14 cellular contexts compared by ENCODE assay signal in genomic region chr4:179465131-179465797, GRCh38.
A peak's percentile ranks its signal among the peaks of the same experiment; 100 is the strongest.
DNase-seq lines count a peak whose midpoint lies in the region; ATAC-seq and TF ChIP-seq lines count a peak whose summit lies in the region.
"Had no signal": no experiment of that assay in that cellular context is flagged by ENCODE, and none has a peak within 500 bp of the region (broad histone marks: within the 10 kb centered on the region; RNA-seq: fewer than 3 reads in every experiment).

No MANE protein-coding gene starts in this region.

- H3K36me3 Mint-ChIP-seq in MCF 10A (ENCODE audit: insufficient read depth, unreplicated experiment), result no peaks in the 10 kb centered on the region
- H3K36me3 Mint-ChIP-seq in stimulated activated effector memory CD8-positive, alpha-beta T cell treated with anti-CD3 and anti-CD28 coated beads, Interleukin-12 subunit alpha, Interleukin-12 subunit beta, amount 100 ng/mL, for 72 hours, result no peaks in the 10 kb centered on the region
- H3K36me3 Mint-ChIP-seq in naive thymus-derived CD8-positive, alpha-beta T cell, result no peaks in the 10 kb centered on the region
- H3K36me3 Mint-ChIP-seq: memory B cell had no signal

- BruUV-seq in MCF 10A (replicated peaks; lab: Mats Ljungman, UMichigan), result no TSS peak

- no peaks in the 10 kb centered on the region for H3K9me3 ChIP-seq in breast epithelium

- no peaks in the 10 kb centered on the region for H3K4me1 ChIP-seq in breast epithelium

- H3K27me3 ChIP-seq in breast epithelium, result no peaks in the 10 kb centered on the region
- H3K27me3 ChIP-seq: dorsolateral prefrontal cortex had no signal

- intact Hi-C loops in MCF 10A (cut with micrococcal nuclease), result no loop called here
- intact Hi-C loops in breast epithelium (cut with DNase I; ENCODE audit: low total_unique reads), result no loop called here

- POLR2A ChIA-PET in MCF 10A (lab: Yijun Ruan, JAX), result interaction anchor here (0.7 kb wide), 1 partner anchor 1916 kb away, joined by 3 read pairs; no protein-coding TSS in a partner anchor
- POLR2A ChIA-PET in naive thymus-derived CD8-positive, alpha-beta T cell (lab: Charles Lee), result no interaction called here

- no peak for TF ChIP-seq CTCF in MCF 10A (IDR thresholded peaks at IDR 0.05; ENCODE audit: unreplicated experiment)
- TF ChIP-seq CTCF in breast epithelium (IDR thresholded peaks at IDR 0.05), result no peak
- no peak for TF ChIP-seq CTCF in fibroblast of pulmonary artery (IDR thresholded peaks at IDR 0.05; ENCODE audit: low read length, missing control alignments)

- no peak overlapping the region for H3K4me3 Mint-ChIP-seq in MCF 10A (ENCODE audit: unreplicated experiment)
- no peak overlapping the region for H3K4me3 Mint-ChIP-seq in stimulated activated effector memory CD8-positive, alpha-beta T cell treated with anti-CD3 and anti-CD28 coated beads, Interleukin-12 subunit alpha, Interleukin-12 subunit beta, amount 100 ng/mL, for 72 hours
- H3K4me3 Mint-ChIP-seq in naive thymus-derived CD8-positive, alpha-beta T cell, result no peak overlapping the region
- H3K4me3 Mint-ChIP-seq: memory B cell had no signal

- DNase-seq in MCF 10A (ENCODE audit: unreplicated experiment) (peak; percentile 34), breast epithelium (ENCODE audit: low spot score in 2 of 2) (no peak), OCI-M1 (lab: John Stamatoyannopoulos, UW) (peak; percentile 80), fibroblast of pulmonary artery (ENCODE audit: low read depth) (peak; percentile 0), T1000 (lab: John Stamatoyannopoulos, UW) (no peak)
- DNase-seq in stimulated activated effector memory CD8-positive, alpha-beta T cell treated with anti-CD3 and anti-CD28 coated beads, Interleukin-12 subunit alpha, Interleukin-12 subunit beta, amount 100 ng/mL, for 72 hours (ENCODE audit: low spot score in 2 of 2), result no peak
- no peak for DNase-seq in naive thymus-derived CD8-positive, alpha-beta T cell
- DNase-seq: activated CD4-positive, alpha-beta T cell treated with anti-CD3 and anti-CD28 coated beads for 4 hours; activated naive CD4-positive, alpha-beta T cell; dorsolateral prefrontal cortex; NCI-H187 treated with DMSO at 0.1 percent for 48 hours; SHP77 had no signal

- no peaks in the 10 kb centered on the region for H3K36me3 ChIP-seq in breast epithelium

- no peaks in the 10 kb centered on the region for H3K27me3 Mint-ChIP-seq in MCF 10A (ENCODE audit: insufficient read depth, unreplicated experiment)
- H3K27me3 Mint-ChIP-seq in naive thymus-derived CD8-positive, alpha-beta T cell, result no peaks in the 10 kb centered on the region
- H3K27me3 Mint-ChIP-seq: memory B cell had no signal

- peak overlapping the region; percentile 73 for H3K27ac Mint-ChIP-seq in MCF 10A (ENCODE audit: low read depth, unreplicated experiment)
- no peak overlapping the region for H3K27ac Mint-ChIP-seq in stimulated activated effector memory CD8-positive, alpha-beta T cell treated with anti-CD3 and anti-CD28 coated beads, Interleukin-12 subunit alpha, Interleukin-12 subunit beta, amount 100 ng/mL, for 72 hours
- H3K27ac Mint-ChIP-seq in naive thymus-derived CD8-positive, alpha-beta T cell, result no peak overlapping the region
- H3K27ac Mint-ChIP-seq: memory B cell had no signal

- ATAC-seq in HG03521 (IDR thresholded peaks at IDR 0.05; ENCODE audit: unreplicated experiment), result no peak
- ATAC-seq in stimulated activated effector memory CD8-positive, alpha-beta T cell treated with anti-CD3 and anti-CD28 coated beads, Interleukin-12 subunit alpha, Interleukin-12 subunit beta, amount 100 ng/mL, for 72 hours, result no peak
- no peak for ATAC-seq in naive thymus-derived CD8-positive, alpha-beta T cell

- no peaks in the 10 kb centered on the region for H3K9me3 Mint-ChIP-seq in MCF 10A (ENCODE audit: unreplicated experiment)
- peaks cover 6% of the 10 kb centered on the region for H3K9me3 Mint-ChIP-seq in stimulated activated effector memory CD8-positive, alpha-beta T cell treated with anti-CD3 and anti-CD28 coated beads, Interleukin-12 subunit alpha, Interleukin-12 subunit beta, amount 100 ng/mL, for 72 hours
- H3K9me3 Mint-ChIP-seq in naive thymus-derived CD8-positive, alpha-beta T cell, result peaks cover 0 to 10% (median 6%) of the 10 kb centered on the region in 9 donors
- H3K9me3 Mint-ChIP-seq: memory B cell had no signal

- H3K27ac ChIP-seq in breast epithelium, result no peak overlapping the region
- H3K27ac ChIP-seq: dorsolateral prefrontal cortex had no signal

- H3K4me3 ChIP-seq in breast epithelium (no peak overlapping the region), fibroblast of pulmonary artery (replicated peaks; ENCODE audit: low read depth, low read length) (no peak overlapping the region)
- H3K4me3 ChIP-seq: dorsolateral prefrontal cortex had no signal

- CTCF ChIA-PET in MCF 10A (lab: Yijun Ruan, JAX), result no interaction called here

- TF ChIP-seq POLR2A in breast epithelium (IDR thresholded peaks at IDR 0.05), result no peak

- peaks cover 6% of the 10 kb centered on the region for H3K4me1 Mint-ChIP-seq in MCF 10A (ENCODE audit: insufficient read depth, unreplicated experiment)
- no peaks in the 10 kb centered on the region for H3K4me1 Mint-ChIP-seq in stimulated activated effector memory CD8-positive, alpha-beta T cell treated with anti-CD3 and anti-CD28 coated beads, Interleukin-12 subunit alpha, Interleukin-12 subunit beta, amount 100 ng/mL, for 72 hours
- no peaks in the 10 kb centered on the region for H3K4me1 Mint-ChIP-seq in naive thymus-derived CD8-positive, alpha-beta T cell
- H3K4me1 Mint-ChIP-seq: memory B cell had no signal

Comparison
In these comparisons a context has a peak if more than half of its experiments do, and no peak if none do; other contexts are left out.
1. DNase-seq: peak in MCF 10A (single experiment), OCI-M1 (single experiment) and fibroblast of pulmonary artery (single experiment); none in breast epithelium (0 of 2), stimulated activated effector memory CD8-positive, alpha-beta T cell treated with anti-CD3 and anti-CD28 coated beads, Interleukin-12 subunit alpha, Interleukin-12 subunit beta, amount 100 ng/mL, for 72 hours (0 of 2), naive thymus-derived CD8-positive, alpha-beta T cell (0 of 10) and T1000 (single experiment).